14 cellular contexts compared by ENCODE assay signal in the genomic region with DNA sequence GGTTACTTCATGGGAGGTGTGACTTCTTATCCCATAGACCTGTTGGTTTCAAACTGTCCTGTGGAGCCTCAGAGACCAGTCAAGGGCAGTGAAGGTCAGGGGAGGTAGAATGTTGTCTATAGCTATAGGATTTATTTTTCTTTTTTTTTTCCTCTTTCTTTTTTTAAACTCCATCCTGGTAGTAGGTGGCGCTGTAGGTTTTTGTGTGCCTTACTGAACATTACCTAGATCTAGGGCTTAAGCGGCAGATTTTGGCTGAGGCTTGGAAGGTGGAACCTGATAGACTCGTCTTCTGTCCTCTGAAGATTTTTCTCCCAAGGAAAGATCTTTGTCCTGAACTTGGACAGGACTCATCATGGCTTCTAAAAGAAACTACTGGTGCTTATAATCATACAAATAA. TPM values are rescaled to one million over a fixed set of nuclear protein-coding genes. Genes with fewer than 3 reads are reported as not detected.
DNase-seq lines count a peak whose midpoint lies in the region; ATAC-seq, FAIRE-seq and TF ChIP-seq lines count a peak whose summit lies in the region.
"Had no signal": no experiment of that assay in that cellular context is flagged by ENCODE, and none has a peak within 500 bp of the region (broad histone marks: within the 10 kb centered on the region; RNA-seq: fewer than 3 reads in every experiment).

No MANE protein-coding gene starts in this region.

- no peak overlapping the region for H3K4me3 Mint-ChIP-seq in activated CD4-positive, alpha-beta memory T cell treated with anti-CD3 and anti-CD28 coated beads, Interleukin-2, amount 10 ng/mL, durations not matched to agents 7 days and 5 days

- H3K4me1 Mint-ChIP-seq in activated CD4-positive, alpha-beta memory T cell treated with anti-CD3 and anti-CD28 coated beads, Interleukin-2, amount 10 ng/mL, durations not matched to agents 7 days and 5 days, result peaks cover 18% of the 10 kb centered on the region

- H3K36me3 ChIP-seq in BE2C (peaks cover 3% of the 10 kb centered on the region; the same call in 1 of the 2 replicates), hepatocyte (replicated peaks; ENCODE audit: insufficient read depth, low read depth) (no peaks in the 10 kb centered on the region), ascending aorta (peaks cover 50 to 68% of the 10 kb centered on the region in 2 donors), psoas muscle (ENCODE audit: insufficient read depth in 1 of 2, low read depth in 1 of 2) (peaks cover 3 to 45% of the 10 kb centered on the region in 2 donors)

- H3K4me1 ChIP-seq in BE2C, result peaks cover 29% of the 10 kb centered on the region
- H3K4me1 ChIP-seq in hepatocyte (ENCODE audit: insufficient read depth), result peaks cover 14% of the 10 kb centered on the region
- H3K4me1 ChIP-seq in ascending aorta, result peaks cover 0 to 27% of the 10 kb centered on the region in 2 donors
- peaks cover 11% of the 10 kb centered on the region for H3K4me1 ChIP-seq in psoas muscle

- H3K27ac ChIP-seq in hepatocyte, result no peak overlapping the region
- H3K27ac ChIP-seq in ascending aorta, result no peak overlapping the region
- no peak overlapping the region for H3K27ac ChIP-seq in psoas muscle

- no peak overlapping the region for H3K4me3 ChIP-seq in BE2C (ENCODE audit: low read depth, low read length)
- H3K4me3 ChIP-seq in hepatocyte, result no peak overlapping the region
- no peak overlapping the region for H3K4me3 ChIP-seq in ascending aorta
- no peak overlapping the region for H3K4me3 ChIP-seq in psoas muscle

- no peaks in the 10 kb centered on the region for H3K27me3 ChIP-seq in BE2C
- H3K27me3 ChIP-seq in hepatocyte, result no peaks in the 10 kb centered on the region
- no peaks in the 10 kb centered on the region for H3K27me3 ChIP-seq in ascending aorta
- no peaks in the 10 kb centered on the region for H3K27me3 ChIP-seq in psoas muscle (ENCODE audit: insufficient read depth in 3 of 3, low read length in 2 of 3)

- H4K20me1 ChIP-seq in hepatocyte (ENCODE audit: insufficient read depth, poor library complexity, severe bottlenecking), result peaks cover 24% of the 10 kb centered on the region

- CTCF ChIA-PET in activated CD4-positive, alpha-beta memory T cell treated with anti-CD3 and anti-CD28 coated beads, Interleukin-2, amount 10 ng/mL, durations not matched to agents 7 days and 5 days (lab: Charles Lee), result interaction anchor here (0.7 kb wide), 1 partner anchor 46 kb away, joined by 3 read pairs; no protein-coding TSS in a partner anchor

- ATAC-seq in HG03439 (IDR thresholded peaks at IDR 0.05; ENCODE audit: unreplicated experiment) (no peak), GM18519 (IDR thresholded peaks at IDR 0.05; ENCODE audit: low FRiP score, unreplicated experiment) (no peak), psoas muscle (no peak)

- peak; percentile 97 for FAIRE-seq in G401.6 (lab: Jason Lieb, UNC)
- FAIRE-seq: endometrium, GM18507 had no signal

- no peaks in the 10 kb centered on the region for H3K9me3 Mint-ChIP-seq in activated CD4-positive, alpha-beta memory T cell treated with anti-CD3 and anti-CD28 coated beads, Interleukin-2, amount 10 ng/mL, durations not matched to agents 7 days and 5 days

- DNase-seq in BE2C, result no peak
- DNase-seq in activated CD4-positive, alpha-beta memory T cell treated with anti-CD3 and anti-CD28 coated beads, Interleukin-2, amount 10 ng/mL, durations not matched to agents 7 days and 5 days, result peak; percentile 11
- no peak for DNase-seq in hepatocyte (ENCODE audit: low spot score)
- DNase-seq in ascending aorta (ENCODE audit: low spot score in 2 of 2), result no peak
- DNase-seq in psoas muscle, result no peak
- DNase-seq: mesenchymal stem cell, NCI-H2029 treated with DMSO at 0.1 percent for 48 hours, trophoblast cell had no signal

- H3K9me2 ChIP-seq in hepatocyte (replicated peaks; ENCODE audit: insufficient read depth), result no peaks in the 10 kb centered on the region

- peak; percentile 24; the same call in 1 of the 2 replicates for TF ChIP-seq CTCF in BE2C (IDR thresholded peaks at IDR 0.05; ENCODE audit: low read depth, low read length)
- TF ChIP-seq CTCF in hepatocyte (IDR thresholded peaks at IDR 0.05; ENCODE audit: poor library complexity), result peak; percentile 14
- no peak for TF ChIP-seq CTCF in ascending aorta (IDR thresholded peaks at IDR 0.05)
- TF ChIP-seq CTCF in psoas muscle (IDR thresholded peaks at IDR 0.05), result no peak

- intact Hi-C loops in ascending aorta (cut with DNase I), result no loop called here
- intact Hi-C loops in psoas muscle (cut with DNase I), result no loop called here

- no peaks in the 10 kb centered on the region for H3K9me3 ChIP-seq in BE2C
- no peaks in the 10 kb centered on the region for H3K9me3 ChIP-seq in hepatocyte (ENCODE audit: low read depth)
- no peaks in the 10 kb centered on the region for H3K9me3 ChIP-seq in ascending aorta
- H3K9me3 ChIP-seq in psoas muscle, result no peaks in the 10 kb centered on the region

- H3K36me3 Mint-ChIP-seq in activated CD4-positive, alpha-beta memory T cell treated with anti-CD3 and anti-CD28 coated beads, Interleukin-2, amount 10 ng/mL, durations not matched to agents 7 days and 5 days (ENCODE audit: low read depth), result peaks cover 61% of the 10 kb centered on the region

- H3K79me2 ChIP-seq in hepatocyte, result peaks cover 9% of the 10 kb centered on the region

- H3K4me2 ChIP-seq in hepatocyte, result no peak overlapping the region

- 89% methylated on average over 3 of the region's 3 CpGs for whole genome bisulfite sequencing in hepatocyte (ENCODE audit: low lambda C conversion rate, missing lambda C conversion rate)
- WGBS in psoas muscle, 3 donors, result 78 to 97% (median 78%) methylated on average over 3 of the region's 3 CpGs

- POLR2A ChIA-PET in activated CD4-positive, alpha-beta memory T cell treated with anti-CD3 and anti-CD28 coated beads, Interleukin-2, amount 10 ng/mL, durations not matched to agents 7 days and 5 days (lab: Charles Lee), result interaction anchor here (1.0 to 1.4 kb wide), 2 partner anchors 8 to 18 kb away, joined by 3 read pairs; partner anchors contain the start of gene LASP1NB

- H3K27me3 Mint-ChIP-seq in activated CD4-positive, alpha-beta memory T cell treated with anti-CD3 and anti-CD28 coated beads, Interleukin-2, amount 10 ng/mL, durations not matched to agents 7 days and 5 days, result no peaks in the 10 kb centered on the region

- peak overlapping the region; percentile 55 for H3K27ac Mint-ChIP-seq in activated CD4-positive, alpha-beta memory T cell treated with anti-CD3 and anti-CD28 coated beads, Interleukin-2, amount 10 ng/mL, durations not matched to agents 7 days and 5 days

- no peak overlapping the region for H2AFZ ChIP-seq in hepatocyte

RNA-seq across cellular contexts. Expression of gene LASP1, which starts 47.4 kb away (rescaled TPM):
- polyA plus RNA-seq in BE2C (2012; ENCODE audit: insufficient read depth, insufficient read length, low read depth), result 76.5 TPM
- total RNA-seq in activated CD4-positive, alpha-beta memory T cell treated with anti-CD3 and anti-CD28 coated beads, Interleukin-2, amount 10 ng/mL, durations not matched to agents 7 days and 5 days, result 100 to 1,000 TPM; 193 to 196 TPM
- total RNA-seq in hepatocyte (214 and 238 TPM in 2 replicates), ascending aorta (300 TPM), psoas muscle (10 to 100 TPM; 14.6 to 20.1 (median 17.2) TPM)
- polyA plus RNA-seq in hepatocyte (131 and 141 TPM in 2 replicates), psoas muscle (10 to 100 TPM in 2 of 3 donors, 1 to 10 TPM in 1; 8.6 to 14.0 (median 10.9) TPM)

RNA-seq across cellular contexts. Expression of gene FBXO47, which starts 49.9 kb away (rescaled TPM):
- not detected for polyA plus RNA-seq in BE2C (2012; ENCODE audit: insufficient read depth, insufficient read length, low read depth)
- not detected for total RNA-seq in activated CD4-positive, alpha-beta memory T cell treated with anti-CD3 and anti-CD28 coated beads, Interleukin-2, amount 10 ng/mL, durations not matched to agents 7 days and 5 days
- total RNA-seq in hepatocyte (not detected in 2 replicates), ascending aorta (not detected), psoas muscle (not detected)
- polyA plus RNA-seq in hepatocyte (not detected in 2 replicates), psoas muscle (under 1 TPM in 1 of 3 donors, not detected in 2; 0.03 TPM)
- total RNA-seq: renal cortical epithelial cell had no signal

Comparison
In these comparisons a context has a peak if more than half of its experiments do, and no peak if none do; other contexts are left out.
1. CTCF ChIP-seq: peak in BE2C (single experiment) and hepatocyte (single experiment); none in ascending aorta (0 of 3) and psoas muscle (single experiment).
2. RNA of gene LASP1, which starts 47.4 kb away (total RNA-seq): 300 TPM in ascending aorta (single experiment), 214 to 238 TPM in hepatocyte and 193 to 196 TPM in activated CD4-positive, alpha-beta memory T cell treated with anti-CD3 and anti-CD28 coated beads, Interleukin-2, amount 10 ng/mL, durations not matched to agents 7 days and 5 days; 14.6 to 20.1 TPM in psoas muscle; every median in the first group is over 4 times any median in the second.